11 cellular contexts compared by ENCODE assay signal in genomic region chr5:172918421-172919371, GRCh38. TPM values are rescaled to one million over a fixed set of nuclear protein-coding genes. Genes with fewer than 3 reads are reported as not detected.
A peak's percentile ranks its signal among the peaks of the same experiment; 100 is the strongest.
DNase-seq lines count a peak whose midpoint lies in the region; ATAC-seq, FAIRE-seq and TF ChIP-seq lines count a peak whose summit lies in the region.
"Had no signal": no experiment of that assay in that cellular context is flagged by ENCODE, and none has a peak within 500 bp of the region (broad histone marks: within the 10 kb centered on the region; RNA-seq: fewer than 3 reads in every experiment).

No MANE protein-coding gene starts in this region.

- H3K4me3 ChIP-seq in ACC112 (ENCODE audit: low read depth, low read length) = no peak overlapping the region
- H3K4me3 ChIP-seq in RWPE2 (ENCODE audit: severe bottlenecking) = no peak overlapping the region
- no peak overlapping the region for H3K4me3 ChIP-seq in astrocyte (ENCODE audit: insufficient read depth, low read depth, low read length)
- no peak overlapping the region for H3K4me3 ChIP-seq in body of pancreas
- no peak overlapping the region for H3K4me3 ChIP-seq in Karpas-422 (ENCODE audit: low read length)
- H3K4me3 ChIP-seq in tibial nerve = no peak overlapping the region

- H3K9me3 ChIP-seq in RWPE2 (ENCODE audit: severe bottlenecking) = no peaks in the 10 kb centered on the region
- no peaks in the 10 kb centered on the region for H3K9me3 ChIP-seq in astrocyte (ENCODE audit: insufficient read depth, low read depth, low read length)
- no peaks in the 10 kb centered on the region for H3K9me3 ChIP-seq in body of pancreas
- no peaks in the 10 kb centered on the region for H3K9me3 ChIP-seq in Karpas-422 (ENCODE audit: low read length)
- H3K9me3 ChIP-seq in tibial nerve = no peaks in the 10 kb centered on the region
- H3K9me3 ChIP-seq: SK-N-SH had no signal

- intact Hi-C loops in body of pancreas (cut with DNase I) = no loop called here

- H2AFZ ChIP-seq in ACC112 (ENCODE audit: low read length, unreplicated experiment) (no peak overlapping the region), astrocyte (ENCODE audit: low read depth, low read length) (no peak overlapping the region), Karpas-422 (ENCODE audit: low read length) (no peak overlapping the region)

- H3K36me3 Mint-ChIP-seq in astrocyte (ENCODE audit: low read depth, unreplicated experiment) (peaks cover 22% of the 10 kb centered on the region), neural crest cell (ENCODE audit: low read depth) (peaks cover 16% of the 10 kb centered on the region)

- H3K4me1 Mint-ChIP-seq in astrocyte (ENCODE audit: low read depth, unreplicated experiment) (peaks cover 13% of the 10 kb centered on the region), neural crest cell (no peaks in the 10 kb centered on the region)

- H3K27ac ChIP-seq in ACC112 (ENCODE audit: low read depth, low read length) (peak overlapping the region; percentile 88; the same call in 1 of the 2 replicates), RWPE2 (ENCODE audit: poor library complexity, severe bottlenecking) (peak overlapping the region; percentile 68), astrocyte (ENCODE audit: low read depth, low read length) (peak overlapping the region; percentile 98), body of pancreas (no peak overlapping the region), Karpas-422 (ENCODE audit: low read length) (no peak overlapping the region), tibial nerve (peak overlapping the region in 1 of 4 donors; percentile 66)

- H3K79me2 ChIP-seq in ACC112 (ENCODE audit: control insufficient read depth, insufficient read depth, low read length, unreplicated experiment) (no peaks in the 10 kb centered on the region), astrocyte (ENCODE audit: insufficient read depth, low read length) (no peaks in the 10 kb centered on the region), Karpas-422 (ENCODE audit: low read length) (no peaks in the 10 kb centered on the region)

- WGBS in body of pancreas, 2 donors = 81 to 87% methylated on average over 26 to 28 of the region's 28 CpGs
- 71 to 74% methylated on average over 28 of the region's 28 CpGs for WGBS in tibial nerve, 2 donors

- H3K36me3 ChIP-seq in ACC112 (ENCODE audit: insufficient read depth, low read length) = peaks cover 28% of the 10 kb centered on the region
- H3K36me3 ChIP-seq in RWPE2 (ENCODE audit: low read depth) = peaks cover 81% of the 10 kb centered on the region
- peaks cover 22% of the 10 kb centered on the region for H3K36me3 ChIP-seq in astrocyte (ENCODE audit: insufficient read depth, low read length)
- peaks cover 5 to 9% of the 10 kb centered on the region in 2 donors for H3K36me3 ChIP-seq in body of pancreas (replicated peaks in 1 of 2; ENCODE audit: insufficient read depth in 1 of 2, low read depth in 2 of 2)
- H3K36me3 ChIP-seq in Karpas-422 (ENCODE audit: insufficient read depth, low read length) = no peaks in the 10 kb centered on the region
- H3K36me3 ChIP-seq in tibial nerve = peaks cover 2 to 86% (median 18%) of the 10 kb centered on the region in 3 donors

- FAIRE-seq in astrocyte (lab: Jason Lieb, UNC) = no peak

- TF ChIP-seq POLR2A in body of pancreas (IDR thresholded peaks at IDR 0.05) = no peak
- no peak for TF ChIP-seq POLR2A in tibial nerve (IDR thresholded peaks at IDR 0.05)

- DNase-seq in RWPE2 (ENCODE audit: low spot score) (no peak), astrocyte (ENCODE audit: low read depth) (no peak), neural crest cell (ENCODE audit: low read depth, low spot score) (no peak), body of pancreas (no peak), mesenteric fat pad (ENCODE audit: low spot score) (no peak), Karpas-422 (no peak), tibial nerve (ENCODE audit: low spot score in 2 of 2) (no peak)
- DNase-seq: NCI-H1105, NCI-H82, SK-N-SH had no signal

- H3K4me1 ChIP-seq in ACC112 (ENCODE audit: control insufficient read depth, insufficient read depth, low read length, unreplicated experiment) (peaks cover 10% of the 10 kb centered on the region), RWPE2 (ENCODE audit: insufficient read depth, poor library complexity, severe bottlenecking) (peaks cover 12% of the 10 kb centered on the region), astrocyte (ENCODE audit: insufficient read depth, low read length) (peaks cover 19% of the 10 kb centered on the region), body of pancreas (no peaks in the 10 kb centered on the region), Karpas-422 (ENCODE audit: low read length) (no peaks in the 10 kb centered on the region), tibial nerve (peaks cover 0 to 4% (median 0%) of the 10 kb centered on the region in 4 donors)

- H3K27me3 ChIP-seq in ACC112 (ENCODE audit: insufficient read depth, low read length) (no peaks in the 10 kb centered on the region), RWPE2 (ENCODE audit: insufficient read depth, poor library complexity, severe bottlenecking) (no peaks in the 10 kb centered on the region), astrocyte (ENCODE audit: insufficient read depth, low read length) (no peaks in the 10 kb centered on the region), body of pancreas (no peaks in the 10 kb centered on the region), Karpas-422 (ENCODE audit: low read length) (no peaks in the 10 kb centered on the region), tibial nerve (no peaks in the 10 kb centered on the region)

- H3K4me3 Mint-ChIP-seq in astrocyte (ENCODE audit: unreplicated experiment) (no peak overlapping the region), neural crest cell (no peak overlapping the region)

- no peak for TF ChIP-seq EP300 in tibial nerve (IDR thresholded peaks at IDR 0.05)

- TF ChIP-seq CTCF in RWPE2 (IDR thresholded peaks at IDR 0.05; ENCODE audit: poor library complexity, severe bottlenecking) (no peak), astrocyte (IDR thresholded peaks at IDR 0.05; ENCODE audit: insufficient read depth, low read depth, low read length) (no peak), neural crest cell (conservative IDR thresholded peaks at IDR 0.05) (no peak), body of pancreas (IDR thresholded peaks at IDR 0.05) (no peak), tibial nerve (IDR thresholded peaks at IDR 0.05) (no peak)

- H4K20me1 ChIP-seq in astrocyte (ENCODE audit: insufficient read depth, low read length) = no peaks in the 10 kb centered on the region
- no peaks in the 10 kb centered on the region for H4K20me1 ChIP-seq in Karpas-422 (ENCODE audit: insufficient read depth, low read depth, low read length)

- H3K27ac Mint-ChIP-seq in astrocyte (ENCODE audit: unreplicated experiment) (peak overlapping the region; percentile 47), neural crest cell (ENCODE audit: unreplicated experiment) (peak overlapping the region; percentile 67)

- H3K9ac ChIP-seq in astrocyte (ENCODE audit: low read length) = peak overlapping the region; percentile 88
- no peak overlapping the region for H3K9ac ChIP-seq in Karpas-422 (ENCODE audit: low read length)

- H3K4me2 ChIP-seq in astrocyte (ENCODE audit: low read length) (no peak overlapping the region), Karpas-422 (ENCODE audit: low read depth, low read length, poor library complexity, severe bottlenecking) (no peak overlapping the region)

- H3K9me2 ChIP-seq in Karpas-422 (replicated peaks; ENCODE audit: insufficient read depth, low read length) = no peaks in the 10 kb centered on the region
- H3K9me2 ChIP-seq: SK-N-SH had no signal

- peaks cover 1% of the 10 kb centered on the region for H3K27me3 Mint-ChIP-seq in astrocyte (ENCODE audit: low read depth, unreplicated experiment)
- H3K27me3 Mint-ChIP-seq in neural crest cell (ENCODE audit: low read depth) = no peaks in the 10 kb centered on the region

- ATAC-seq in RWPE2 (ENCODE audit: low read depth) = no peak
- ATAC-seq in body of pancreas = no peak

- H3K9me3 Mint-ChIP-seq in astrocyte (ENCODE audit: unreplicated experiment) (no peaks in the 10 kb centered on the region), neural crest cell (no peaks in the 10 kb centered on the region)

RNA-seq across cellular contexts. Expression of gene RPL26L1, which starts 40.5 kb away (rescaled TPM):
- total RNA-seq in astrocyte = 50.6 and 54.3 TPM in 2 replicates
- 54.6 and 57.5 TPM in 2 replicates for total RNA-seq in neural crest cell
- 10 to 100 TPM in 1 of 2 donors, 1 to 10 TPM in 1; 7.3 to 11.4 TPM for total RNA-seq in body of pancreas
- 28.2 TPM for total RNA-seq in mesenteric fat pad
- total RNA-seq in Karpas-422 (2014; rRNA removed; shearing (Covaris generic); ENCODE audit: low replicate concordance) = 17.0 and 18.5 TPM in 2 replicates
- 10 to 100 TPM in 3 of 4 donors, 1 to 10 TPM in 1; 6.1 to 30.8 (median 25.3) TPM for total RNA-seq in tibial nerve

Comparison
In these comparisons a context has a peak if more than half of its experiments do, and no peak if none do; other contexts are left out.
1. H3K27ac ChIP-seq: peak in ACC112 (single experiment), RWPE2 (single experiment) and astrocyte (single experiment); none in body of pancreas (0 of 4) and Karpas-422 (single experiment).